13 cellular contexts compared by ENCODE assay signal in the genomic region with DNA sequence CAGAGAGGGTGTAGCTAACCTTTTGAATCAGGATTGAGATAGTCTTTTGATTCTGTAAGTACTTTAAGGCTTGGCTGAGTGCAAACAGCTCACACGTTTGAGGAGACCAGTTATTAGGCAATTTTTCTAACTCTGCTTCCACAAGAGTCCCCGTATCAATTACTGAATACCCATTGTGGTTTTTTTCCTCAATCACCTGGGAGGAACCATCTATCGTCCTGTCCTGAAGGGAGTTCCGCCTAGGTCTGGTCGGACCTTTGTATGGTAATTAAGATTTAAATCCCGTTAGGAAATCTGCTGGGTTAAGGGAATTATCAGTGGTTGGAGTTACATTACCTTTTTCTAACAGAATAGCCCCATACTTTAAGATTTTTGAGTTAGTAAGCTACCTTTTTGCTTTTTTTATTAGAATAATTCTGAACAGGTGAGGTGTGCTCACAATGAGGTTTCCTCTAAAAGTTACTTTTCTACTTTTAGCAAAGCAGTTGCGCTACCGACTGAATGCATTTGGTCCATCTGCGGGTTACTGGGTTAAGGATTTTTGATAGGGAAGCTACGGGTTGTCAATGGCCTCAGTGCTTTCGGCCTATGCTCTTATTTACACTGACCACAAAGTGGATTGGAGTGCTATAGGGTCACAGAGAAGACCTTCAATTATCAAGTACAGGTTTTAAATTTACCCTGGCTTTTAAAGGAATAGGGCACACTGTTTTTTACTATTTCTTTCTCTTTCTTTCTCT. TPM values are rescaled to one million over a fixed set of nuclear protein-coding genes. Genes with fewer than 3 reads are reported as not detected.
"Had no signal": no experiment of that assay in that cellular context is flagged by ENCODE, and none has a peak within 500 bp of the region (broad histone marks: within the 10 kb centered on the region; RNA-seq: fewer than 3 reads in every experiment).

No MANE protein-coding gene starts in this region.

RNA-seq across cellular contexts. Expression of a gene that starts 1.7 kb away (rescaled TPM):
- total RNA-seq: activated B cell treated with CpG ODN at 0.5 μM for 24 hours; activated CD4-positive, alpha-beta memory T cell treated with anti-CD3 and anti-CD28 coated beads for 36 hours; activated CD4-positive, alpha-beta memory T cell treated with anti-CD3 and anti-CD28 coated beads, Interleukin-2, amount 10 ng/mL, durations not matched to agents 7 days and 5 days; activated CD4-positive, alpha-beta T cell treated with anti-CD3 and anti-CD28 coated beads for 36 hours; activated CD4-positive, alpha-beta T cell treated with anti-CD3 and anti-CD28 coated beads, Interleukin-2, amount 10 ng/mL, durations not matched to agents 24 days and 14 days; activated CD4-positive, alpha-beta T cell treated with anti-CD3 and anti-CD28 coated beads, Interleukin-2, amount 10 ng/mL, durations not matched to agents 7 days and 5 days; activated CD8-positive, alpha-beta memory T cell treated with anti-CD3 and anti-CD28 coated beads for 36 hours; activated CD8-positive, alpha-beta memory T cell treated with anti-CD3 and anti-CD28 coated beads, Interleukin-2, amount 10 ng/mL, durations not matched to agents 7 days and 5 days; activated CD8-positive, alpha-beta T cell treated with anti-CD3 and anti-CD28 coated beads for 36 hours; activated CD8-positive, alpha-beta T cell treated with anti-CD3 and anti-CD28 coated beads, Interleukin-2, amount 10 ng/mL, durations not matched to agents 7 days and 5 days; T-helper 1 cell treated with Interleukin-12 subunit alpha and Interleukin-12 subunit beta and Interleukin-4 antibody, amounts not matched to agents 30 ng/mL and 1 ng/mL, for 36 hours; T-helper 17 cell; T-helper 2 cell treated with Interferon-gamma antibody and Interleukin-4, amounts not matched to agents 100 ng/mL and 5 ng/mL, for 36 hours had no signal
